1 cellular context compared by ENCODE assay signal in genomic region chr15:69160141-69160975, GRCh38.
TF ChIP-seq lines count a peak whose summit lies in the region.

TSS of gene GLCE (plus strand) at chr15:69160635. CDS start at chr15:69255807, 95,172 bp downstream.

TF ChIP-seq in HepG2, 621 proteins besides CTCF, POLR2A, EP300 and RAD21 (continued from another document and continues in another):
- TF ChIP-seq PRDM4 (CRISPR knock-in tag; IDR thresholded peaks at IDR 0.05; ENCODE audit: borderline replicate concordance) = no peak
- no peak for TF ChIP-seq ATAD3A (CRISPR knock-in tag; IDR thresholded peaks at IDR 0.05)
- TF ChIP-seq TBX2 (CRISPR knock-in tag; IDR thresholded peaks at IDR 0.05; ENCODE audit: borderline replicate concordance) = peak; percentile 87; the same call in 1 of the 2 replicates
- TF ChIP-seq SP140L (CRISPR knock-in tag; IDR thresholded peaks at IDR 0.05; ENCODE audit: borderline replicate concordance) = no peak
- TF ChIP-seq ZNF720 (CRISPR knock-in tag; IDR thresholded peaks at IDR 0.05) = no peak
- no peak for TF ChIP-seq TOE1 (CRISPR knock-in tag; IDR thresholded peaks at IDR 0.05)
- TF ChIP-seq MLX (CRISPR knock-in tag; IDR thresholded peaks at IDR 0.05) = no peak
- TF ChIP-seq EED (CRISPR knock-in tag; IDR thresholded peaks at IDR 0.05) = peak; percentile 57; the same call in 1 of the 2 replicates
- 0 out of 2 replicates have a peak, but pooled peaks have one; percentile 68 for TF ChIP-seq ZNF414 (CRISPR knock-in tag; IDR thresholded peaks at IDR 0.05)
- no peak for TF ChIP-seq ZSCAN29 (CRISPR knock-in tag; conservative IDR thresholded peaks at IDR 0.05)
- no peak for TF ChIP-seq ZNF367 (CRISPR knock-in tag; IDR thresholded peaks at IDR 0.05; ENCODE audit: borderline replicate concordance)
- TF ChIP-seq SNAI1 (CRISPR knock-in tag; IDR thresholded peaks at IDR 0.05; ENCODE audit: borderline replicate concordance) = no peak
- no peak for TF ChIP-seq MTF2 (CRISPR knock-in tag; IDR thresholded peaks at IDR 0.05; ENCODE audit: borderline replicate concordance)
- no peak for TF ChIP-seq ZNF446 (CRISPR knock-in tag; IDR thresholded peaks at IDR 0.05)
- peak; percentile 71 for TF ChIP-seq ASH2L (IDR thresholded peaks at IDR 0.05; ENCODE audit: insufficient read length, low read depth, low read length)
- no peak for TF ChIP-seq CCAR2 (optimal IDR thresholded peaks at IDR 0.05; ENCODE audit: low read depth, low read length)
- TF ChIP-seq ZNF280B (CRISPR knock-in tag; IDR thresholded peaks at IDR 0.05; ENCODE audit: borderline replicate concordance) = 0 out of 2 replicates have a peak, but pooled peaks have one; percentile 35
- no peak; the same call in 1 of the 2 replicates for TF ChIP-seq RNF219 (CRISPR knock-in tag; IDR thresholded peaks at IDR 0.05)
- no peak for TF ChIP-seq ZFYVE20 (CRISPR knock-in tag; IDR thresholded peaks at IDR 0.05; ENCODE audit: borderline replicate concordance, low read depth)
- TF ChIP-seq HOMEZ (CRISPR knock-in tag; IDR thresholded peaks at IDR 0.05; ENCODE audit: low read depth) = no peak
- TF ChIP-seq ZSCAN31 (CRISPR knock-in tag; IDR thresholded peaks at IDR 0.05; ENCODE audit: low read depth) = peak; percentile 77; the same call in 1 of the 2 replicates
- TF ChIP-seq THAP7 (CRISPR knock-in tag; IDR thresholded peaks at IDR 0.05) = no peak
- no peak for TF ChIP-seq FOSL1 (CRISPR knock-in tag; IDR thresholded peaks at IDR 0.05; ENCODE audit: borderline replicate concordance)
- peak; percentile 86 for TF ChIP-seq KMT2B (CRISPR knock-in tag; IDR thresholded peaks at IDR 0.05)
- no peak for TF ChIP-seq ONECUT2 (CRISPR knock-in tag; IDR thresholded peaks at IDR 0.05)
- peak; percentile 90 for TF ChIP-seq PHF8 (CRISPR knock-in tag; IDR thresholded peaks at IDR 0.05)
- peak; percentile 93; the same call in 1 of the 2 replicates for TF ChIP-seq DNMT3B (CRISPR knock-in tag; conservative IDR thresholded peaks at IDR 0.05)
- no peak for TF ChIP-seq GABPA (IDR thresholded peaks at IDR 0.05; ENCODE audit: low read depth, low read length)
- no peak for TF ChIP-seq GABPA (CRISPR knock-in tag; IDR thresholded peaks at IDR 0.05; ENCODE audit: low read depth)
- no peak for TF ChIP-seq SMARCE1 (IDR thresholded peaks at IDR 0.05; ENCODE audit: borderline replicate concordance)
- 0 out of 2 replicates have a peak, but pooled peaks have one; percentile 31 for TF ChIP-seq MXD4 (CRISPR knock-in tag; IDR thresholded peaks at IDR 0.05)
- TF ChIP-seq PBX2 (CRISPR knock-in tag; IDR thresholded peaks at IDR 0.05) = peak; percentile 93
- no peak for TF ChIP-seq PRMT3 (CRISPR knock-in tag; IDR thresholded peaks at IDR 0.05; ENCODE audit: borderline replicate concordance, low read depth)
- 0 out of 2 replicates have a peak, but pooled peaks have one; percentile 43 for TF ChIP-seq E2F2 (CRISPR knock-in tag; IDR thresholded peaks at IDR 0.05; ENCODE audit: borderline replicate concordance)
- no peak for TF ChIP-seq ZNF362 (CRISPR knock-in tag; IDR thresholded peaks at IDR 0.05; ENCODE audit: borderline replicate concordance)
- no peak for TF ChIP-seq ZBTB49 (CRISPR knock-in tag; IDR thresholded peaks at IDR 0.05; ENCODE audit: borderline replicate concordance)
- TF ChIP-seq ZFX (CRISPR knock-in tag; IDR thresholded peaks at IDR 0.05; ENCODE audit: low read depth) = peak; percentile 79
- TF ChIP-seq LRRFIP1 (CRISPR knock-in tag; conservative IDR thresholded peaks at IDR 0.05) = no peak
- TF ChIP-seq BHLHE40 (IDR thresholded peaks at IDR 0.05; ENCODE audit: low read length) = no peak
- TF ChIP-seq MTERF4 (CRISPR knock-in tag; IDR thresholded peaks at IDR 0.05) = no peak
